Comparison of ENCODE assay signal across 31 cellular contexts in genomic region chr11:100302824-100303223, GRCh38.
"Had no signal": no experiment of that assay in that cellular context is flagged by ENCODE, and none has a peak within 500 bp of the region (broad histone marks: within the 10 kb centered on the region; RNA-seq: fewer than 3 reads in every experiment).

No MANE protein-coding gene starts in this region.

- H3K4me3 ChIP-seq: MG63, Peyer's patch, SJCRH30, SK-N-MC had no signal

- H3K27ac ChIP-seq: Peyer's patch, SJCRH30, SK-N-MC had no signal

- H3K27me3 ChIP-seq: MG63, Peyer's patch, SJCRH30 had no signal

- DNase-seq: Kasumi-1; KG1; MG63; NCI-H1048; NCI-H1092 treated with DMSO at 0.1 percent for 48 hours; NCI-H1105 treated with DMSO at 0.1 percent for 48 hours; NCI-H1417; NCI-H1436 treated with DMSO at 0.1 percent for 48 hours; NCI-H1694 treated with DMSO at 0.1 percent for 48 hours; NCI-H187 treated with DMSO at 0.1 percent for 48 hours; NCI-H2029; NCI-H2081; NCI-H2171 treated with DMSO at 0.1 percent for 48 hours; NCI-H2227 treated with DMSO at 0.1 percent for 48 hours; NCI-H345; NCI-H446; NCI-H510A treated with DMSO at 0.1 percent for 48 hours; NCI-H524 treated with DMSO at 0.1 percent for 48 hours; NCI-H526 treated with DMSO at 0.1 percent for 48 hours; NCI-H774; NK-92 treated with Interleukin-12 subunit alpha and Interleukin-12 subunit beta, amount 100 ng/mL, for 24 hours; OCI-M1; PC-3; Peyer's patch; RPMI8226; SHP77; SIG-M5; SJCRH30; T-cell had no signal

- ATAC-seq: PC-3, SK-N-SH treated with all-trans-retinoic acid at 6 μM for 48 hours, T-cell had no signal

- H3K4me1 ChIP-seq: Peyer's patch, SJCRH30 had no signal

- H3K9me3 ChIP-seq: MG63, Peyer's patch, SJCRH30 had no signal

- H3K36me3 ChIP-seq: MG63, Peyer's patch, SJCRH30 had no signal
